Comparison of ENCODE assay signal across 11 cellular contexts in genomic region chr2:55012648-55013484, GRCh38. TPM values are rescaled to one million over a fixed set of nuclear protein-coding genes. Genes with fewer than 3 reads are reported as not detected.
DNase-seq lines count a peak whose midpoint lies in the region; ATAC-seq and TF ChIP-seq lines count a peak whose summit lies in the region.
"Had no signal": no experiment of that assay in that cellular context is flagged by ENCODE, and none has a peak within 500 bp of the region (broad histone marks: within the 10 kb centered on the region; RNA-seq: fewer than 3 reads in every experiment).

No MANE protein-coding gene starts in this region.

- DNase-seq in cardiac muscle cell (ENCODE audit: low read depth in 1 of 2, low spot score in 1 of 2) (no peak), cardiac septum (ENCODE audit: low spot score) (no peak), NCI-H1105 treated with DMSO at 0.1 percent for 48 hours (lab: John Stamatoyannopoulos, UW) (no peak), substantia nigra (lab: John Stamatoyannopoulos, UW) (no peak)
- no peak for DNase-seq in central memory CD8-positive, alpha-beta T cell (ENCODE audit: low spot score in 2 of 2)
- DNase-seq: activated CD4-positive, alpha-beta memory T cell treated with anti-CD3 and anti-CD28 coated beads, Interleukin-2, amount 10 ng/mL, durations not matched to agents 7 days and 5 days; head of caudate nucleus; SJCRH30 had no signal

- H3K27me3 Mint-ChIP-seq in central memory CD8-positive, alpha-beta T cell, result no peaks in the 10 kb centered on the region
- H3K27me3 Mint-ChIP-seq: activated CD4-positive, alpha-beta memory T cell treated with anti-CD3 and anti-CD28 coated beads, Interleukin-2, amount 10 ng/mL, durations not matched to agents 7 days and 5 days had no signal

- WGBS in urinary bladder, result 35% methylated on average over 2 of the region's 2 CpGs

- peaks cover 42% of the 10 kb centered on the region for H3K4me1 Mint-ChIP-seq in central memory CD8-positive, alpha-beta T cell

- H3K27ac ChIP-seq in cardiac muscle cell (peak overlapping the region; percentile 84), mucosa of rectum (ENCODE audit: low read depth in 2 of 2, low read length in 2 of 2) (peak overlapping the region; percentile 49 to 78), urinary bladder (ENCODE audit: low read depth) (peak overlapping the region; percentile 23), substantia nigra (ENCODE audit: low read depth, low read length, poor library complexity, severe bottlenecking) (no peak overlapping the region)
- H3K27ac ChIP-seq: SJCRH30 had no signal

- H3K4me3 ChIP-seq in cardiac muscle cell, result no peak overlapping the region
- H3K4me3 ChIP-seq in mucosa of rectum (ENCODE audit: low read length in 2 of 2), result no peak overlapping the region
- H3K4me3 ChIP-seq in urinary bladder (ENCODE audit: low read depth, low read length), result no peak overlapping the region
- H3K4me3 ChIP-seq: SJCRH30 had no signal

- no peak for TF ChIP-seq CTCF in cardiac muscle cell (IDR thresholded peaks at IDR 0.05; ENCODE audit: low read depth, low read length)

- H3K9me3 Mint-ChIP-seq in central memory CD8-positive, alpha-beta T cell, result no peaks in the 10 kb centered on the region
- H3K9me3 Mint-ChIP-seq: activated CD4-positive, alpha-beta memory T cell treated with anti-CD3 and anti-CD28 coated beads, Interleukin-2, amount 10 ng/mL, durations not matched to agents 7 days and 5 days had no signal

- H3K4me1 ChIP-seq in cardiac muscle cell (ENCODE audit: low read depth) (peaks cover 52% of the 10 kb centered on the region), mucosa of rectum (ENCODE audit: control insufficient read depth in 2 of 2, insufficient read depth in 2 of 2, low read length in 2 of 2) (peaks cover 33 to 43% of the 10 kb centered on the region in 2 donors), urinary bladder (ENCODE audit: insufficient read depth) (no peaks in the 10 kb centered on the region)

- peak overlapping the region in 1 of 2 donors; percentile 60 for H3K9ac ChIP-seq in mucosa of rectum (ENCODE audit: low read depth in 1 of 2, low read length in 2 of 2)

- H3K36me3 ChIP-seq in cardiac muscle cell (peaks cover 5% of the 10 kb centered on the region), mucosa of rectum (ENCODE audit: control insufficient read depth in 2 of 2, insufficient read depth in 2 of 2, low read length in 2 of 2) (no peaks in the 10 kb centered on the region), urinary bladder (ENCODE audit: insufficient read depth) (no peaks in the 10 kb centered on the region)

- intact Hi-C loops in cardiac septum (cut with DNase I), result no loop called here

- H3K27ac Mint-ChIP-seq in central memory CD8-positive, alpha-beta T cell (ENCODE audit: low read depth), result peak overlapping the region; percentile 44
- H3K27ac Mint-ChIP-seq: activated CD4-positive, alpha-beta memory T cell treated with anti-CD3 and anti-CD28 coated beads, Interleukin-2, amount 10 ng/mL, durations not matched to agents 7 days and 5 days had no signal

- peaks cover 8% of the 10 kb centered on the region for H3K36me3 Mint-ChIP-seq in central memory CD8-positive, alpha-beta T cell (ENCODE audit: insufficient read depth)

- H3K9me3 ChIP-seq in cardiac muscle cell (ENCODE audit: low read depth) (no peaks in the 10 kb centered on the region), mucosa of rectum (ENCODE audit: control insufficient read depth in 2 of 2, low read length in 2 of 2) (no peaks in the 10 kb centered on the region)
- H3K9me3 ChIP-seq: SJCRH30 had no signal

- no peak overlapping the region for H3K4me3 Mint-ChIP-seq in central memory CD8-positive, alpha-beta T cell
- H3K4me3 Mint-ChIP-seq: activated CD4-positive, alpha-beta memory T cell treated with anti-CD3 and anti-CD28 coated beads, Interleukin-2, amount 10 ng/mL, durations not matched to agents 7 days and 5 days had no signal

- H3K27me3 ChIP-seq in cardiac muscle cell (no peaks in the 10 kb centered on the region), mucosa of rectum (ENCODE audit: control insufficient read depth in 2 of 2, insufficient read depth in 2 of 2, low read length in 2 of 2) (no peaks in the 10 kb centered on the region)
- H3K27me3 ChIP-seq: SJCRH30 had no signal

- no peak for ATAC-seq in central memory CD8-positive, alpha-beta T cell (replicated peaks; ENCODE audit: extremely low read depth, poor library complexity, severe bottlenecking)
- ATAC-seq in HG02678 (IDR thresholded peaks at IDR 0.05; ENCODE audit: unreplicated experiment), result no peak

RNA-seq across cellular contexts. Expression of gene RTN4, which starts 37.4 kb away (rescaled TPM):
- total RNA-seq in cardiac muscle cell (164 and 186 TPM in 2 replicates), cardiac septum (174 TPM), urinary bladder (288 TPM)
- polyA plus RNA-seq in cardiac muscle cell (205 and 223 TPM in 2 replicates), urinary bladder (406 TPM)
